ENCODE assay signal across 10 cellular contexts in the genomic region with DNA sequence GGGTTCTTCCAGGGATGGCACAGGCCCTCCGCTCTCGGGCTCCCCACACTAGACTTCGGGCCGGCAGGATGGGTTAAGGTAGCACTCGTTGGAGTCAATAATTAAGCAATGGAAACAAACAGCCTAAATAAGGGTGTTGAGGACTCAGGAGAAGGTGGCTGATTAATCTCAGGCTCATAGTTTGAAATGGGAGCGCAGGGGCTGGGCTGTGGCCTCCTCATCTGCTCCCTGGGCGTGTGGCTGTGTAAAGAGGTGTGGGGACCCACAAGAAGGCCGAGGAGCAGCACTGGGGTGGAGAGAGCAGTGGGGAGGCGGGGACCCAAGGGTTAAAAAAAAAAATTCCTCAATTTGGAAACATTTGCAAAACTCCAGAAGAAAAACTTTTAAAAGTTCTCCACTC. TPM values are rescaled to one million over a fixed set of nuclear protein-coding genes. Genes with fewer than 3 reads are reported as not detected.
DNase-seq lines count a peak whose midpoint lies in the region; ATAC-seq and TF ChIP-seq lines count a peak whose summit lies in the region.
"Had no signal": no experiment of that assay in that cellular context is flagged by ENCODE, and none has a peak within 500 bp of the region (broad histone marks: within the 10 kb centered on the region; RNA-seq: fewer than 3 reads in every experiment).

No MANE protein-coding gene starts in this region.

- peak overlapping the region in 9 of 10 donors; percentile 94 to 100 (median 99) for H3K27ac ChIP-seq in heart right ventricle
- H3K27ac ChIP-seq in coronary artery: peak overlapping the region; percentile 99
- H3K27ac ChIP-seq in muscle layer of duodenum (ENCODE audit: low read length): peak overlapping the region; percentile 85
- H3K27ac ChIP-seq in upper lobe of right lung: peak overlapping the region; percentile 96

- peaks cover 0 to 4% (median 0%) of the 10 kb centered on the region in 11 donors for H3K9me3 ChIP-seq in heart right ventricle
- H3K9me3 ChIP-seq in muscle layer of duodenum (ENCODE audit: control insufficient read depth in 1 of 2, low read length in 2 of 2): no peaks in the 10 kb centered on the region
- no peaks in the 10 kb centered on the region for H3K9me3 ChIP-seq in upper lobe of right lung

- ATAC-seq in heart right ventricle: no peak
- ATAC-seq in Right ventricle myocardium inferior: no peak
- ATAC-seq in upper lobe of right lung: no peak

- 70 to 74% methylated on average over 9 of the region's 9 CpGs for WGBS in heart right ventricle, 2 donors

- intact Hi-C loops in heart right ventricle (cut with DNase I) (loop anchor here in 4 of 10 donors (1.0 to 5.0 kb wide), 2 partner anchors 34 kb away; no protein-coding TSS in a partner anchor), Right ventricle myocardium inferior (cut with DNase I) (loop anchor here (5.0 kb wide), 1 partner anchor 34 kb away; no protein-coding TSS in a partner anchor), upper lobe of right lung (cut with DNase I) (no loop called here)

- no peak for TF ChIP-seq CTCF in heart right ventricle (IDR thresholded peaks at IDR 0.05)
- TF ChIP-seq CTCF in coronary artery (IDR thresholded peaks at IDR 0.05): no peak
- TF ChIP-seq CTCF in upper lobe of right lung (IDR thresholded peaks at IDR 0.05): no peak

- H3K4me3 ChIP-seq in heart right ventricle (peak overlapping the region in 9 of 10 donors; percentile 76 to 95 (median 82)), coronary artery (peak overlapping the region; percentile 95), muscle layer of duodenum (ENCODE audit: low read depth in 1 of 2, low read length in 2 of 2) (peak overlapping the region; percentile 70 to 75), upper lobe of right lung (peak overlapping the region; percentile 76)

- DNase-seq in heart right ventricle: no peak
- DNase-seq in Right ventricle myocardium inferior (ENCODE audit: missing footprints): no peak
- peak; percentile 64 for DNase-seq in coronary artery (ENCODE audit: low spot score)
- no peak for DNase-seq in upper lobe of right lung
- DNase-seq in GM19238 (ENCODE audit: insufficient read length, low spot score): no peak
- DNase-seq in SIG-M5 (lab: John Stamatoyannopoulos, UW): no peak
- no peak for DNase-seq in RPMI8226
- DNase-seq: DMS79 had no signal

- peaks cover 5 to 44% (median 29%) of the 10 kb centered on the region in 9 donors for H3K4me1 ChIP-seq in heart right ventricle
- H3K4me1 ChIP-seq in muscle layer of duodenum (ENCODE audit: control insufficient read depth in 1 of 2, insufficient read depth in 2 of 2, low read length in 2 of 2): peaks cover 0 to 39% of the 10 kb centered on the region in 2 donors
- H3K4me1 ChIP-seq in upper lobe of right lung: peaks cover 19% of the 10 kb centered on the region

- H3K27me3 ChIP-seq in heart right ventricle: peaks cover 0 to 29% (median 0%) of the 10 kb centered on the region in 7 donors
- no peaks in the 10 kb centered on the region for H3K27me3 ChIP-seq in muscle layer of duodenum (ENCODE audit: low read depth, low read length)
- H3K27me3 ChIP-seq in upper lobe of right lung: no peaks in the 10 kb centered on the region

- H3K36me3 ChIP-seq in heart right ventricle: peaks cover 0 to 22% (median 13%) of the 10 kb centered on the region in 9 donors
- H3K36me3 ChIP-seq in muscle layer of duodenum (ENCODE audit: control insufficient read depth in 1 of 2, insufficient read depth in 2 of 2, low read length in 2 of 2): peaks cover 3 to 8% of the 10 kb centered on the region in 2 donors
- peaks cover 14% of the 10 kb centered on the region for H3K36me3 ChIP-seq in upper lobe of right lung

RNA-seq across cellular contexts. Expression of a gene that starts 1.3 kb away (rescaled TPM):
- total RNA-seq in heart right ventricle (100 to 1,000 TPM in 4 of 10 donors, 10 to 100 TPM in 6; 62.8 to 216 (median 92.1) TPM), Right ventricle myocardium inferior (132 TPM), upper lobe of right lung (110 TPM)
- polyA plus RNA-seq in heart right ventricle: 100 to 1,000 TPM in 1 of 2 donors, 10 to 100 TPM in 1; 61.9 to 602 TPM
- total RNA-seq: OCI-LY7 had no signal

RNA-seq across cellular contexts. Expression of a gene that starts 52.6 kb away (rescaled TPM):
- total RNA-seq in heart right ventricle (1 to 10 TPM in 4 of 10 donors, under 1 TPM in 4, not detected in 2; 0.37 to 6.8 (median 1.4) TPM), Right ventricle myocardium inferior (1.7 TPM), upper lobe of right lung (not detected)
- 1 to 10 TPM in 1 of 2 donors, under 1 TPM in 1; 0.59 to 2.0 TPM for polyA plus RNA-seq in heart right ventricle
- total RNA-seq: OCI-LY7 had no signal
